22 cellular contexts compared by ENCODE assay signal in the genomic region with DNA sequence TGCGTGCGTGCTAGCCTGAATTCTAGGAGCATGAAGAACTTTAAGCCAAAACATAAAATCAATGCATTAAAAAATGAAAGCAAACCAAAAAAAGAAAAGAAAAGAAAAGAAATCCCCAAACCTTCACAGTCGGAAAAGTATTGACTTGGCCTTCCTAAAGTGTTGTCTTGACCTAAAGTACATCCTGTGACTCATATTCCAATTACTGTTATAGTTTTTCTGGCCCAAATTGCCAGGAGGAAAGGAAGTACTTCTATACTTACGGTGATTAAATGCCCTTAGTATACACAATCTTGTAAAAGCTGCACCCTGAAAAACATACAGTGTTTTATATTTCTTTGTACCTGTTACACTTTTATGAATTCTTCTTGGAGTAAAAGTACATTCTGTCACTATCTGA.
DNase-seq lines count a peak whose midpoint lies in the region; ATAC-seq and TF ChIP-seq lines count a peak whose summit lies in the region.
"Had no signal": no experiment of that assay in that cellular context is flagged by ENCODE, and none has a peak within 500 bp of the region (broad histone marks: within the 10 kb centered on the region; RNA-seq: fewer than 3 reads in every experiment).

No MANE protein-coding gene starts in this region.

- H3K36me3 Mint-ChIP-seq in MCF 10A (ENCODE audit: insufficient read depth, unreplicated experiment): no peaks in the 10 kb centered on the region
- H3K36me3 Mint-ChIP-seq: activated naive CD4-positive, alpha-beta T cell treated with anti-CD3 and anti-CD28 coated beads, Interleukin-2, amount 10 ng/mL, durations not matched to agents 7 days and 5 days; stimulated activated memory B cell treated with anti-CD40 and anti-IgM and Interleukin-4, amounts not matched to agents 10 μg/mL and 1 μg/mL and 100 μg/mL, for 72 hours had no signal

- H3K4me3 ChIP-seq in breast epithelium: no peak overlapping the region
- no peak overlapping the region for H3K4me3 ChIP-seq in astrocyte of the spinal cord (ENCODE audit: low read depth, low read length)
- H3K4me3 ChIP-seq in fibroblast of the aortic adventitia (ENCODE audit: low read depth, low read length): no peak overlapping the region
- H3K4me3 ChIP-seq in sigmoid colon: no peak overlapping the region
- H3K4me3 ChIP-seq: body of pancreas, hepatocyte, psoas muscle, thyroid gland had no signal

- DNase-seq in MCF 10A (ENCODE audit: unreplicated experiment) (peak; percentile 65), breast epithelium (ENCODE audit: low spot score in 2 of 2) (no peak), astrocyte of the spinal cord (ENCODE audit: low read depth, low spot score) (peak; percentile 83), fibroblast of the aortic adventitia (ENCODE audit: low read depth) (peak; percentile 61), sigmoid colon (no peak), ACHN (no peak), DMS153 (lab: John Stamatoyannopoulos, UW) (no peak)
- DNase-seq: 8988T; activated CD8-positive, alpha-beta T cell treated with anti-CD3 and anti-CD28 coated beads for 36 hours; activated naive CD4-positive, alpha-beta T cell treated with anti-CD3 and anti-CD28 coated beads, Interleukin-2, amount 10 ng/mL, durations not matched to agents 7 days and 5 days; activated T-cell treated with anti-CD3 and anti-CD28 coated beads, Interleukin-2, amount 50 U/mL, for 24 hours; body of pancreas; C1 segment of cervical spinal cord; kidney glomerular epithelial cell; NCI-H1930; psoas muscle; SHP77; thyroid gland had no signal

- CTCF ChIA-PET in MCF 10A (lab: Yijun Ruan, JAX): interaction anchor here (0.8 kb wide), 1 partner anchor 55 kb away, joined by 3 read pairs; no protein-coding TSS in a partner anchor

- TF ChIP-seq POLR2A in breast epithelium (IDR thresholded peaks at IDR 0.05) (no peak), sigmoid colon (IDR thresholded peaks at IDR 0.05) (no peak)

- no peak overlapping the region for H3K27ac ChIP-seq in breast epithelium
- no peak overlapping the region for H3K27ac ChIP-seq in sigmoid colon
- H3K27ac ChIP-seq: body of pancreas, hepatocyte, psoas muscle, thyroid gland, VCaP had no signal

- intact Hi-C loops in MCF 10A (cut with micrococcal nuclease) (no loop called here), breast epithelium (cut with DNase I; ENCODE audit: low total_unique reads) (no loop called here), sigmoid colon (cut with DNase I) (loop anchor here (10.0 kb wide), 1 partner anchor 165 kb away; no protein-coding TSS in a partner anchor)

- 55 to 76% methylated on average over 4 of the region's 4 CpGs for WGBS in sigmoid colon, 2 donors

- no TSS peak for BruUV-seq in MCF 10A (replicated peaks; lab: Mats Ljungman, UMichigan)

- peaks cover 21% of the 10 kb centered on the region for H3K4me1 Mint-ChIP-seq in MCF 10A (ENCODE audit: insufficient read depth, unreplicated experiment)
- H3K4me1 Mint-ChIP-seq: activated naive CD4-positive, alpha-beta T cell treated with anti-CD3 and anti-CD28 coated beads, Interleukin-2, amount 10 ng/mL, durations not matched to agents 7 days and 5 days; stimulated activated memory B cell treated with anti-CD40 and anti-IgM and Interleukin-4, amounts not matched to agents 10 μg/mL and 1 μg/mL and 100 μg/mL, for 72 hours had no signal

- peaks cover 16% of the 10 kb centered on the region for H3K9me3 Mint-ChIP-seq in MCF 10A (ENCODE audit: unreplicated experiment)
- H3K9me3 Mint-ChIP-seq: activated naive CD4-positive, alpha-beta T cell treated with anti-CD3 and anti-CD28 coated beads, Interleukin-2, amount 10 ng/mL, durations not matched to agents 7 days and 5 days had no signal

- POLR2A ChIA-PET in MCF 10A (lab: Yijun Ruan, JAX): interaction anchor here (0.9 to 1.2 kb wide), 2 partner anchors 8 to 11 kb away, joined by 3 to 4 read pairs; no protein-coding TSS in a partner anchor

- no peaks in the 10 kb centered on the region for H3K9me3 ChIP-seq in breast epithelium
- H3K9me3 ChIP-seq in sigmoid colon: no peaks in the 10 kb centered on the region
- H3K9me3 ChIP-seq: body of pancreas, psoas muscle, thyroid gland had no signal

- TF ChIP-seq CTCF in MCF 10A (IDR thresholded peaks at IDR 0.05; ENCODE audit: unreplicated experiment) (no peak), breast epithelium (IDR thresholded peaks at IDR 0.05) (no peak), astrocyte of the spinal cord (IDR thresholded peaks at IDR 0.05; ENCODE audit: low read depth, low read length) (no peak), fibroblast of the aortic adventitia (IDR thresholded peaks at IDR 0.05; ENCODE audit: insufficient read depth, low read length) (no peak), sigmoid colon (IDR thresholded peaks at IDR 0.05) (no peak)

- H3K27ac Mint-ChIP-seq in MCF 10A (ENCODE audit: low read depth, unreplicated experiment): peak overlapping the region; percentile 44
- H3K27ac Mint-ChIP-seq: activated CD8-positive, alpha-beta T cell treated with anti-CD3 and anti-CD28 coated beads for 36 hours; activated naive CD4-positive, alpha-beta T cell treated with anti-CD3 and anti-CD28 coated beads, Interleukin-2, amount 10 ng/mL, durations not matched to agents 7 days and 5 days; activated T-cell treated with anti-CD3 and anti-CD28 coated beads, Interleukin-2, amount 50 U/mL, for 24 hours; stimulated activated memory B cell treated with anti-CD40 and anti-IgM and Interleukin-4, amounts not matched to agents 10 μg/mL and 1 μg/mL and 100 μg/mL, for 72 hours had no signal

- H3K4me3 Mint-ChIP-seq in MCF 10A (ENCODE audit: unreplicated experiment): no peak overlapping the region
- H3K4me3 Mint-ChIP-seq: activated CD8-positive, alpha-beta T cell treated with anti-CD3 and anti-CD28 coated beads for 36 hours; activated naive CD4-positive, alpha-beta T cell treated with anti-CD3 and anti-CD28 coated beads, Interleukin-2, amount 10 ng/mL, durations not matched to agents 7 days and 5 days; activated T-cell treated with anti-CD3 and anti-CD28 coated beads, Interleukin-2, amount 50 U/mL, for 24 hours; stimulated activated memory B cell treated with anti-CD40 and anti-IgM and Interleukin-4, amounts not matched to agents 10 μg/mL and 1 μg/mL and 100 μg/mL, for 72 hours had no signal

- no peak for ATAC-seq in HG03439 (IDR thresholded peaks at IDR 0.05; ENCODE audit: unreplicated experiment)
- ATAC-seq: activated CD8-positive, alpha-beta T cell treated with anti-CD3 and anti-CD28 coated beads for 36 hours; body of pancreas; psoas muscle; stimulated activated memory B cell treated with anti-CD40 and anti-IgM and Interleukin-4, amounts not matched to agents 10 μg/mL and 1 μg/mL and 100 μg/mL, for 72 hours had no signal

- H3K27me3 ChIP-seq in breast epithelium (no peaks in the 10 kb centered on the region), sigmoid colon (no peaks in the 10 kb centered on the region)
- H3K27me3 ChIP-seq: body of pancreas, hepatocyte, thyroid gland had no signal

- H3K4me1 ChIP-seq in breast epithelium: no peaks in the 10 kb centered on the region
- peaks cover 0 to 35% (median 26%) of the 10 kb centered on the region in 4 donors for H3K4me1 ChIP-seq in sigmoid colon
- H3K4me1 ChIP-seq: psoas muscle, thyroid gland had no signal

- no peaks in the 10 kb centered on the region for H3K27me3 Mint-ChIP-seq in MCF 10A (ENCODE audit: insufficient read depth, unreplicated experiment)
- H3K27me3 Mint-ChIP-seq: activated CD8-positive, alpha-beta T cell treated with anti-CD3 and anti-CD28 coated beads for 36 hours; activated naive CD4-positive, alpha-beta T cell treated with anti-CD3 and anti-CD28 coated beads, Interleukin-2, amount 10 ng/mL, durations not matched to agents 7 days and 5 days; activated T-cell treated with anti-CD3 and anti-CD28 coated beads, Interleukin-2, amount 50 U/mL, for 24 hours; stimulated activated memory B cell treated with anti-CD40 and anti-IgM and Interleukin-4, amounts not matched to agents 10 μg/mL and 1 μg/mL and 100 μg/mL, for 72 hours had no signal

- no peaks in the 10 kb centered on the region for H3K36me3 ChIP-seq in breast epithelium
- no peaks in the 10 kb centered on the region for H3K36me3 ChIP-seq in sigmoid colon
- H3K36me3 ChIP-seq: thyroid gland had no signal

- TF ChIP-seq EP300 in sigmoid colon (IDR thresholded peaks at IDR 0.05): no peak

- in situ Hi-C loops in astrocyte of the spinal cord (cut with HindIII; ENCODE audit: low sequenced_read_pairs): no loop called here
- in situ Hi-C loops in ACHN (cut with HindIII; ENCODE audit: low pct_ligation_motif_present, low pct_unique_long_range_greater_than_20kb, low sequenced_read_pairs): no loop called here

Comparison
In these comparisons a context has a peak if more than half of its experiments do, and no peak if none do; other contexts are left out.
1. DNase-seq: peak in MCF 10A (single experiment), astrocyte of the spinal cord (single experiment) and fibroblast of the aortic adventitia (single experiment); none in breast epithelium (0 of 2), sigmoid colon (single experiment), ACHN (single experiment) and DMS153 (single experiment).